Comparison of ENCODE assay signal across 1 cellular context in genomic region chr1:100657876-100658715, GRCh38.
TF ChIP-seq lines count a peak whose summit lies in the region.

No MANE protein-coding gene starts in this region.

TF ChIP-seq in GM23338, 12 proteins besides CTCF, POLR2A, EP300 and RAD21 (continued from another document):
- no peak for TF ChIP-seq ETS1 (IDR thresholded peaks at IDR 0.05)
